1 cellular context compared by ENCODE assay signal in the genomic region with DNA sequence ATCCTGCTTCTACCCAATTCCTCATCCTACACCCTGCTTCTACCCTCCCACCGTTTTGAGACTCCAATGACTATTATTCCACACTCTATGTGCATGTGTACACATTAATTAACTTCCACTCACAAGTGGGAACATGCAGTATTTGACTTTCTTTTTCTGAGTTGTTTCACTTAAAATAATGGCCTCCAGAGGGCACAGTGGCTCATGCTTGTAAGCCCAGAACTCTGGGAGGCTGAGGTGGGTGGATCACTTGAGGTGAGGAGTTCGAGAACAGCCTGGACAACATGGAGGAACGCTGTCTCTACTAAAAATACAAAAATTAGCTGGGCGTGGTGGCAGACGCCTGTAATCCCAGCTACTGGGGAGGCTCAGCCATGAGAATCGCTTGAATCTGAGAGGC.
TF ChIP-seq lines count a peak whose summit lies in the region.

No MANE protein-coding gene starts in this region.

TF ChIP-seq in H1, 55 proteins besides CTCF, POLR2A, EP300 and RAD21 (continued from another document):
- TF ChIP-seq, protein P1, sequence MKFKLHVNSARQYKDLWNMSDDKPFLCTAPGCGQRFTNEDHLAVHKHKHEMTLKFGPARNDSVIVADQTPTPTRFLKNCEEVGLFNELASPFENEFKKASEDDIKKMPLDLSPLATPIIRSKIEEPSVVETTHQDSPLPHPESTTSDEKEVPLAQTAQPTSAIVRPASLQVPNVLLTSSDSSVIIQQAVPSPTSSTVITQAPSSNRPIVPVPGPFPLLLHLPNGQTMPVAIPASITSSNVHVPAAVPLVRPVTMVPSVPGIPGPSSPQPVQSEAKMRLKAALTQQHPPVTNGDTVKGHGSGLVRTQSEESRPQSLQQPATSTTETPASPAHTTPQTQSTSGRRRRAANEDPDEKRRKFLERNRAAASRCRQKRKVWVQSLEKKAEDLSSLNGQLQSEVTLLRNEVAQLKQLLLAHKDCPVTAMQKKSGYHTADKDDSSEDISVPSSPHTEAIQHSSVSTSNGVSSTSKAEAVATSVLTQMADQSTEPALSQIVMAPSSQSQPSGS (IDR thresholded peaks at IDR 0.05; ENCODE audit: low read length), result no peak
- TF ChIP-seq ZNF274 (IDR thresholded peaks at IDR 0.05; ENCODE audit: borderline replicate concordance, extremely low read depth, low read length) (no peak), HDAC2 (IDR thresholded peaks at IDR 0.05; ENCODE audit: borderline replicate concordance in 1 of 2, low read depth in 2 of 2, low read length in 2 of 2) (no peak), TAF7 (optimal IDR thresholded peaks at IDR 0.05; ENCODE audit: borderline replicate concordance, low read depth, low read length) (no peak), SRF (IDR thresholded peaks at IDR 0.05; ENCODE audit: low read depth, low read length) (no peak), KDM5A (IDR thresholded peaks at IDR 0.05; ENCODE audit: low read length) (no peak), JUN (IDR thresholded peaks at IDR 0.05; ENCODE audit: low read depth, low read length) (no peak), ASH2L (IDR thresholded peaks at IDR 0.05; ENCODE audit: low read length) (no peak), RFX5 (IDR thresholded peaks at IDR 0.05; ENCODE audit: borderline replicate concordance, low read depth, low read length) (no peak)
